31 cellular contexts compared by ENCODE assay signal in genomic region chr20:58510921-58511320, GRCh38. TPM values are rescaled to one million over a fixed set of nuclear protein-coding genes. Genes with fewer than 3 reads are reported as not detected.
"Had no signal": no experiment of that assay in that cellular context is flagged by ENCODE, and none has a peak within 500 bp of the region (broad histone marks: within the 10 kb centered on the region; RNA-seq: fewer than 3 reads in every experiment).

No MANE protein-coding gene starts in this region.

- H3K9me3 ChIP-seq: adrenal gland, right atrium auricular region had no signal

- H3K4me3 ChIP-seq: adrenal gland, gastroesophageal sphincter, hepatocyte, right atrium auricular region, tibial nerve had no signal

- H3K79me2 ChIP-seq: hepatocyte, parathyroid adenoma had no signal

- H3K36me3 ChIP-seq: adrenal gland, gastroesophageal sphincter, right atrium auricular region, WERI-Rb-1 had no signal

- H2AFZ ChIP-seq: hepatocyte, parathyroid adenoma had no signal

- H3K4me1 ChIP-seq: parathyroid adenoma had no signal

- H3K27ac ChIP-seq: adrenal gland, gastroesophageal sphincter, hepatocyte, parathyroid adenoma, right atrium auricular region, tibial nerve, WERI-Rb-1 had no signal

- H3K4me2 ChIP-seq: hepatocyte had no signal

- ATAC-seq: activated CD4-positive, CD25-positive, alpha-beta regulatory T cell treated with anti-CD3 and anti-CD28 coated beads, Interleukin-2, amount 50 U/mL, for 24 hours; effector memory CD8-positive, alpha-beta T cell; gastroesophageal sphincter; left ventricle myocardium superior; naive thymus-derived CD4-positive, alpha-beta T cell had no signal

- DNase-seq: activated CD4-positive, alpha-beta memory T cell treated with anti-CD3 and anti-CD28 coated beads for 36 hours; activated CD4-positive, alpha-beta T cell treated with anti-CD3 and anti-CD28 coated beads for 48 hours; activated CD8-positive, alpha-beta memory T cell treated with anti-CD3 and anti-CD28 coated beads, Interleukin-2, amount 50 U/mL, for 4 hours; activated effector memory CD4-positive, alpha-beta T cell treated with anti-CD3 and anti-CD28 coated beads, Interleukin-2, amount 50 U/mL, for 16 hours; activated naive CD4-positive, alpha-beta T cell treated with anti-CD3 and anti-CD28 coated beads for 36 hours; activated naive CD8-positive, alpha-beta T cell treated with anti-CD3 and anti-CD28 coated beads for 36 hours; activated T-cell treated with anti-CD3 and anti-CD28 coated beads, Interleukin-2, amount 50 U/mL, for 1 hour; aorta; cortex of kidney; effector memory CD8-positive, alpha-beta T cell; erythroblast; islet precursor cell; left cardiac atrium; left ventricle myocardium superior; naive thymus-derived CD4-positive, alpha-beta T cell; stimulated activated CD4-positive, alpha-beta T cell treated with anti-CD3 and anti-CD28 coated beads, Interleukin-2, amount 100 ng/mL, for 48 hours; stimulated activated naive CD4-positive, alpha-beta T cell treated with Interleukin-2 at 50 U/mL for 16 hours; T-helper 9 cell; WERI-Rb-1 had no signal

- H3K9ac ChIP-seq: parathyroid adenoma had no signal

RNA-seq across cellular contexts. Expression of gene APCDD1L, which starts 4.3 kb away (rescaled TPM):
- total RNA-seq: activated CD4-positive, alpha-beta memory T cell treated with anti-CD3 and anti-CD28 coated beads for 36 hours; activated CD8-positive, alpha-beta memory T cell treated with anti-CD3 and anti-CD28 coated beads for 36 hours; activated naive CD4-positive, alpha-beta T cell treated with anti-CD3 and anti-CD28 coated beads for 36 hours; activated naive CD8-positive, alpha-beta T cell treated with anti-CD3 and anti-CD28 coated beads for 36 hours; activated T-helper 1 cell treated with anti-CD3 and anti-CD28 coated beads, Interleukin-12 subunit alpha, Interleukin-12 subunit beta, Interleukin-2, Interleukin-4 antibody, amounts not matched to agents 30 ng/mL and 10 ng/mL and 1 ng/mL, durations not matched to agents 14 hours and 24 hours and 36 hours; lung microvascular endothelial cell; naive thymus-derived CD4-positive, alpha-beta T cell; temporal lobe had no signal
- polyA plus RNA-seq: hepatocyte, neural cell had no signal
